ENCODE assay signal across 1 cellular context in the genomic region with DNA sequence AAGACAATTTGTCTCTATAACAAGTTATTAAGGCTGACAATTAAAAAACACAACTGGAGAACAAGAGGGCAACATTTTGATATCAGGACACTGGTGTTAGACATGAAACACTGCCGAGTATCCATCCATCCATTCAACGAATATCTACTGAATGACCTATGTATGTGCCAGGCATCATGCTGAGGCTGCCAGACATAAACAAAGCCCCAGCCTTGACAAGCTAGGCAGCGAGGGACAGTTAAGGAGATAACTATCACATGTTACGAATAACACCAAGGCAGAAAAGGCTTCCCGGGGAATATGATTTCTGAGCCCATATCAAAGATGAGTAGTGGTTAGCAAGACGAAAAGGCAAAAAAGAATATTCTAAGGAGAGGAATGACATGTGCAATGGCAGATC.
TF ChIP-seq lines count a peak whose summit lies in the region.

No MANE protein-coding gene starts in this region.

TF ChIP-seq in IMR-90, 13 proteins besides CTCF, POLR2A, EP300 and RAD21 (continued from another document):
- TF ChIP-seq RFX5 (IDR thresholded peaks at IDR 0.05; ENCODE audit: low read depth, low read length) (no peak), MXI1 (IDR thresholded peaks at IDR 0.05; ENCODE audit: borderline replicate concordance, low read depth, low read length) (no peak)
